Comparison of ENCODE assay signal across 36 cellular contexts in the genomic region with DNA sequence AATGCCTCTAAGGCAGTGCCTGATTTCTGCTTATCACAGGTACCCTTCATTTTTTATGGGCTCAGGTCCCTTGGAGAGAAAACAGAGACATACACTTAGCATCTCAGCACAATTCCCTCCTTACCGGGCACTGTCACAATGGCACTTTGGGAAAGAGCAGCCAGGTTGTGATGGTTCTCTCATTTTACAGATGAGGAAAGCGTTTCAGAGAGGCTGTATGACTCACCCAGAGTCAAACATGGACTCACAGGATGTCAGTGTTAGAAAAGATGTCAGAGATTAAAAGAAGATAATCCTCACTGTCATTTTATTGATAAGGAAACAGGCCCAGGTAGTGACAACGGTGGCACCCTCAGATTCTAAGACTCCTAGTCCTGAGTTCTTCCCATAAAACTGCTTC.
"Had no signal": no experiment of that assay in that cellular context is flagged by ENCODE, and none has a peak within 500 bp of the region (broad histone marks: within the 10 kb centered on the region; RNA-seq: fewer than 3 reads in every experiment).

No MANE protein-coding gene starts in this region.

- H3K27ac ChIP-seq: adrenal gland, ascending aorta, cardiac muscle cell, epithelial cell of prostate, esophagus squamous epithelium, gastroesophageal sphincter, WERI-Rb-1 had no signal

- H3K36me3 ChIP-seq: adrenal gland, ascending aorta, breast epithelium, cardiac muscle cell, esophagus squamous epithelium, gastroesophageal sphincter, WERI-Rb-1 had no signal

- H3K27ac Mint-ChIP-seq: activated B cell treated with CpG ODN at 0.5 μM for 24 hours; activated CD8-positive, alpha-beta T cell treated with anti-CD3 and anti-CD28 coated beads for 36 hours; activated naive CD4-positive, alpha-beta T cell treated with anti-CD3 and anti-CD28 coated beads for 36 hours; activated naive CD4-positive, alpha-beta T cell treated with anti-CD3 and anti-CD28 coated beads, Interleukin-2, amount 50 U/mL, for 24 hours; activated naive CD8-positive, alpha-beta T cell treated with anti-CD3 and anti-CD28 coated beads for 36 hours; activated naive CD8-positive, alpha-beta T cell treated with anti-CD3 and anti-CD28 coated beads, Interleukin-2, amount 50 U/mL, for 24 hours; activated T-helper 1 cell treated with anti-CD3 and anti-CD28 coated beads, Interleukin-12 subunit alpha, Interleukin-12 subunit beta, Interleukin-2, Interleukin-4 antibody, amounts not matched to agents 30 ng/mL and 10 ng/mL and 1 ng/mL, durations not matched to agents 14 hours and 24 hours and 36 hours; activated T-helper 2 cell treated with anti-CD3 and anti-CD28 coated beads, Interferon-gamma antibody, Interleukin-2, Interleukin-4, amounts not matched to agents 10 μg/mL and 5 μg/mL and 100 μg/mL, durations not matched to agents 14 hours and 24 hours and 36 hours; brain; T-cell; T-helper 1 cell treated with Interleukin-12 subunit alpha and Interleukin-12 subunit beta and Interleukin-4 antibody, amounts not matched to agents 30 μg/mL and 1 μg/mL, for 36 hours; T-helper 2 cell treated with Interferon-gamma antibody and Interleukin-4, amounts not matched to agents 5 μg/mL and 100 μg/mL, for 36 hours had no signal

- H3K36me3 Mint-ChIP-seq: activated naive CD4-positive, alpha-beta T cell treated with anti-CD3 and anti-CD28 coated beads, Interleukin-2, amount 50 U/mL, for 24 hours; activated naive CD8-positive, alpha-beta T cell treated with anti-CD3 and anti-CD28 coated beads for 36 hours; brain had no signal

- H3K9me3 Mint-ChIP-seq: activated naive CD4-positive, alpha-beta T cell treated with anti-CD3 and anti-CD28 coated beads, Interleukin-2, amount 50 U/mL, for 24 hours; activated T-helper 1 cell treated with anti-CD3 and anti-CD28 coated beads, Interleukin-12 subunit alpha, Interleukin-12 subunit beta, Interleukin-2, Interleukin-4 antibody, amounts not matched to agents 30 ng/mL and 10 ng/mL and 1 ng/mL, durations not matched to agents 14 hours and 24 hours and 36 hours; central memory CD8-positive, alpha-beta T cell; T-helper 2 cell treated with Interferon-gamma antibody and Interleukin-4, amounts not matched to agents 5 μg/mL and 100 μg/mL, for 36 hours had no signal

- DNase-seq: activated B cell treated with CpG ODN at 0.5 μM for 24 hours; activated CD4-positive, alpha-beta T cell treated with anti-CD3 and anti-CD28 coated beads for 48 hours; activated CD4-positive, alpha-beta T cell treated with anti-CD3 and anti-CD28 coated beads, Interleukin-2, amount 50 U/mL, for 1 hour; activated CD4-positive, alpha-beta T cell treated with anti-CD3 and anti-CD28 coated beads, Interleukin-2, amount 50 U/mL, for 48 hours; activated CD8-positive, alpha-beta memory T cell treated with anti-CD3 and anti-CD28 coated beads for 24 hours; activated CD8-positive, alpha-beta T cell treated with anti-CD3 and anti-CD28 coated beads for 36 hours; activated effector memory CD4-positive, alpha-beta T cell treated with anti-CD3 and anti-CD28 coated beads, Interleukin-2, amount 50 U/mL, for 16 hours; activated naive CD4-positive, alpha-beta T cell treated with anti-CD3 and anti-CD28 coated beads for 36 hours; activated naive CD8-positive, alpha-beta T cell treated with anti-CD3 and anti-CD28 coated beads for 36 hours; activated naive CD8-positive, alpha-beta T cell treated with anti-CD3 and anti-CD28 coated beads, Interleukin-2, amount 50 U/mL, for 24 hours; activated T-cell treated with anti-CD3 and anti-CD28 coated beads, Interleukin-2, amount 50 U/mL, for 1 hour; activated T-cell treated with anti-CD3 and anti-CD28 coated beads, Interleukin-2, amount 50 U/mL, for 48 hours; adrenal gland; cortex of kidney; dermis blood vessel endothelial cell; effector CD8-positive, alpha-beta T cell; esophagus squamous epithelium; foreskin melanocyte; T-cell; T1000; WERI-Rb-1 had no signal

- H3K27me3 ChIP-seq: adrenal gland, ascending aorta, breast epithelium, cardiac muscle cell had no signal

- H3K9me3 ChIP-seq: adrenal gland, ascending aorta, breast epithelium, esophagus squamous epithelium had no signal

- H3K4me1 Mint-ChIP-seq: activated B cell treated with CpG ODN at 0.5 μM for 24 hours; activated naive CD4-positive, alpha-beta T cell treated with anti-CD3 and anti-CD28 coated beads, Interleukin-2, amount 50 U/mL, for 24 hours; activated naive CD8-positive, alpha-beta T cell treated with anti-CD3 and anti-CD28 coated beads for 36 hours; activated naive CD8-positive, alpha-beta T cell treated with anti-CD3 and anti-CD28 coated beads, Interleukin-2, amount 50 U/mL, for 24 hours; brain; central memory CD8-positive, alpha-beta T cell; T-cell had no signal

- H3K4me3 Mint-ChIP-seq: activated B cell treated with CpG ODN at 0.5 μM for 24 hours; activated CD8-positive, alpha-beta T cell treated with anti-CD3 and anti-CD28 coated beads for 36 hours; activated naive CD4-positive, alpha-beta T cell treated with anti-CD3 and anti-CD28 coated beads for 36 hours; activated naive CD4-positive, alpha-beta T cell treated with anti-CD3 and anti-CD28 coated beads, Interleukin-2, amount 50 U/mL, for 24 hours; activated naive CD8-positive, alpha-beta T cell treated with anti-CD3 and anti-CD28 coated beads for 36 hours; activated naive CD8-positive, alpha-beta T cell treated with anti-CD3 and anti-CD28 coated beads, Interleukin-2, amount 50 U/mL, for 24 hours; activated T-helper 1 cell treated with anti-CD3 and anti-CD28 coated beads, Interleukin-12 subunit alpha, Interleukin-12 subunit beta, Interleukin-2, Interleukin-4 antibody, amounts not matched to agents 30 ng/mL and 10 ng/mL and 1 ng/mL, durations not matched to agents 14 hours and 24 hours and 36 hours; brain; central memory CD8-positive, alpha-beta T cell; T-cell; T-helper 1 cell treated with Interleukin-12 subunit alpha and Interleukin-12 subunit beta and Interleukin-4 antibody, amounts not matched to agents 30 μg/mL and 1 μg/mL, for 36 hours; T-helper 2 cell treated with Interferon-gamma antibody and Interleukin-4, amounts not matched to agents 5 μg/mL and 100 μg/mL, for 36 hours had no signal

- FAIRE-seq: colon, endometrium, endothelial cell of umbilical vein had no signal

- H3K4me3 ChIP-seq: adrenal gland, ascending aorta, breast epithelium, cardiac muscle cell, esophagus squamous epithelium, gastroesophageal sphincter had no signal
